Comparison of ENCODE assay signal across 2 cellular contexts in genomic region chr2:95325590-95326432, GRCh38.
TF ChIP-seq lines count a peak whose summit lies in the region.

No MANE protein-coding gene starts in this region.

TF ChIP-seq in GM12891, 5 proteins besides CTCF, POLR2A, EP300 and RAD21:
- TF ChIP-seq POU2F2 (IDR thresholded peaks at IDR 0.05; ENCODE audit: low read depth, low read length): no peak
- TF ChIP-seq PAX5 (IDR thresholded peaks at IDR 0.05; ENCODE audit: insufficient read depth, low read length, severe bottlenecking): no peak
- TF ChIP-seq TAF1 (IDR thresholded peaks at IDR 0.05; ENCODE audit: low read depth, low read length): no peak
- TF ChIP-seq SPI1 (IDR thresholded peaks at IDR 0.05; ENCODE audit: low read depth, low read length): no peak
- TF ChIP-seq POLR2AphosphoS5 (IDR thresholded peaks at IDR 0.05; ENCODE audit: low read depth, low read length): no peak

TF ChIP-seq in H1, 55 proteins besides CTCF, POLR2A, EP300 and RAD21:
- TF ChIP-seq CTBP2 (IDR thresholded peaks at IDR 0.05; ENCODE audit: borderline replicate concordance, insufficient read depth, insufficient read length, low read length) (no peak), RBBP5 (IDR thresholded peaks at IDR 0.05; ENCODE audit: borderline replicate concordance, low read depth, low read length) (no peak), HDAC6 (IDR thresholded peaks at IDR 0.05; ENCODE audit: low read depth, low read length) (no peak), JUN (IDR thresholded peaks at IDR 0.05; ENCODE audit: low read depth, low read length) (no peak), KDM1A (IDR thresholded peaks at IDR 0.05; ENCODE audit: borderline replicate concordance, low read length) (no peak), SP2 (IDR thresholded peaks at IDR 0.05; ENCODE audit: low read length) (no peak), CBX8 (IDR thresholded peaks at IDR 0.05; ENCODE audit: borderline replicate concordance, low read depth, low read length) (no peak), BACH1 (IDR thresholded peaks at IDR 0.05; ENCODE audit: low read length) (no peak), CHD2 (IDR thresholded peaks at IDR 0.05; ENCODE audit: low read length) (no peak), TBP (IDR thresholded peaks at IDR 0.05; ENCODE audit: low read depth, low read length) (no peak), RXRA (IDR thresholded peaks at IDR 0.05; ENCODE audit: insufficient read depth, low read depth, low read length) (no peak), JUND (IDR thresholded peaks at IDR 0.05; ENCODE audit: low read length) (no peak), TAF7 (optimal IDR thresholded peaks at IDR 0.05; ENCODE audit: borderline replicate concordance, low read depth, low read length) (no peak), RFX5 (IDR thresholded peaks at IDR 0.05; ENCODE audit: borderline replicate concordance, low read depth, low read length) (no peak), NANOG (IDR thresholded peaks at IDR 0.05; ENCODE audit: insufficient read depth, low read depth, low read length, poor library complexity, severe bottlenecking) (no peak), KDM5A (IDR thresholded peaks at IDR 0.05; ENCODE audit: low read length) (no peak), YY1 (IDR thresholded peaks at IDR 0.05; ENCODE audit: low read depth, low read length) (no peak), BRCA1 (IDR thresholded peaks at IDR 0.05; ENCODE audit: low read depth, low read length) (no peak), EGR1 (IDR thresholded peaks at IDR 0.05; ENCODE audit: borderline replicate concordance, low read depth, low read length) (no peak)
- TF ChIP-seq, protein P1, sequence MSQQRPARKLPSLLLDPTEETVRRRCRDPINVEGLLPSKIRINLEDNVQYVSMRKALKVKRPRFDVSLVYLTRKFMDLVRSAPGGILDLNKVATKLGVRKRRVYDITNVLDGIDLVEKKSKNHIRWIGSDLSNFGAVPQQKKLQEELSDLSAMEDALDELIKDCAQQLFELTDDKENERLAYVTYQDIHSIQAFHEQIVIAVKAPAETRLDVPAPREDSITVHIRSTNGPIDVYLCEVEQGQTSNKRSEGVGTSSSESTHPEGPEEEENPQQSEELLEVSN (IDR thresholded peaks at IDR 0.05): no peak
